Comparison of ENCODE assay signal across 1 cellular context in genomic region chr3:134426660-134427181, GRCh38.
TF ChIP-seq lines count a peak whose summit lies in the region.

No MANE protein-coding gene starts in this region.

TF ChIP-seq in IMR-90, 13 proteins besides CTCF, POLR2A, EP300 and RAD21:
- TF ChIP-seq CEBPB (IDR thresholded peaks at IDR 0.05; ENCODE audit: low read depth, low read length) (peak; percentile 68), SMC3 (IDR thresholded peaks at IDR 0.05; ENCODE audit: low read depth, low read length) (no peak), FOS (IDR thresholded peaks at IDR 0.05; ENCODE audit: low read depth, low read length) (peak; percentile 72), MAFK (IDR thresholded peaks at IDR 0.05; ENCODE audit: low read depth, low read length) (peak; percentile 16; the same call in 1 of the 2 replicates), NFE2L2 (IDR thresholded peaks at IDR 0.05; ENCODE audit: low read depth, low read length) (peak; percentile 36; the same call in 1 of the 2 replicates)
